In the genomic region with DNA sequence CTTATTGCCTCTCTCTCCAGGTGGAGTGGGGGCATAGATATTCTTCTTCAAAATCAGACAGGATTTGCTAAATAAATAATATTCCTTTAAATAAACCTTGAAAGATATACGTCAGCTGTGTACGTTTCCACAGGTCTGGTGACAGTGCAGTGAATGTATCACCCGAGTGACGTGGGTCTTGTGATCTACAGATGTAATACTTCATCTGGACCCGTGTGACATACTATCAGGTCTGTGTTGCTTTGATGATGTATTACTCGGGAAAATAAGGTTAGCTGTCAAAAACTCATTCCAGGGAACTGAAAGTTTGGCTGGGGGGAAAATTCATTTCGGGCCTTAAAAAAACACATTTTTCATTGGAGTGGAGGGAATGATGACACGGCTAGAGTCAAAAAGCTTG, we compare ENCODE assay signal across 40 cellular contexts.
"Had no signal": no experiment of that assay in that cellular context is flagged by ENCODE, and none has a peak within 500 bp of the region (broad histone marks: within the 10 kb centered on the region; RNA-seq: fewer than 3 reads in every experiment).

No MANE protein-coding gene starts in this region.

- H3K4me3 ChIP-seq: adrenal gland, ascending aorta, body of pancreas, breast epithelium, cardiac muscle cell had no signal

- H3K27me3 ChIP-seq: adrenal gland, ascending aorta, body of pancreas, brain microvascular endothelial cell, breast epithelium, cardiac muscle cell had no signal

- H3K9me3 Mint-ChIP-seq: activated naive CD4-positive, alpha-beta T cell treated with anti-CD3 and anti-CD28 coated beads for 36 hours; activated naive CD4-positive, alpha-beta T cell treated with anti-CD3 and anti-CD28 coated beads, Interleukin-2, amount 50 U/mL, for 24 hours; activated naive CD8-positive, alpha-beta T cell treated with anti-CD3 and anti-CD28 coated beads for 36 hours; activated naive CD8-positive, alpha-beta T cell treated with anti-CD3 and anti-CD28 coated beads, Interleukin-2, amount 10 ng/mL, durations not matched to agents 7 days and 5 days; activated naive CD8-positive, alpha-beta T cell treated with anti-CD3 and anti-CD28 coated beads, Interleukin-2, amount 50 U/mL, for 24 hours; activated T-cell treated with anti-CD3 and anti-CD28 coated beads, Interleukin-2, amount 50 U/mL, for 24 hours; activated T-cell treated with anti-CD3 and anti-CD28 coated beads, Interleukin-2, amount 50 U/mL, for 4 hours; activated T-helper 1 cell treated with anti-CD3 and anti-CD28 coated beads, Interleukin-12 subunit alpha, Interleukin-12 subunit beta, Interleukin-2, Interleukin-4 antibody, amounts not matched to agents 30 ng/mL and 10 ng/mL and 1 ng/mL, durations not matched to agents 14 hours and 24 hours and 36 hours; activated T-helper 2 cell treated with anti-CD3 and anti-CD28 coated beads, Interferon-gamma antibody, Interleukin-2, Interleukin-4, amounts not matched to agents 10 μg/mL and 5 μg/mL and 100 μg/mL, durations not matched to agents 14 hours and 24 hours and 36 hours had no signal

- H3K9me3 ChIP-seq: adrenal gland, ascending aorta, body of pancreas, breast epithelium had no signal

- DNase-seq: activated effector memory CD4-positive, alpha-beta T cell treated with anti-CD3 and anti-CD28 coated beads, Interleukin-2, amount 50 U/mL, for 16 hours; activated effector memory CD4-positive, alpha-beta T cell treated with Interleukin-2 at 50 U/mL for 16 hours; activated gamma-delta T cell; activated gamma-delta T cell treated with Interleukin-2 at 50 U/mL for 16 hours; activated naive CD4-positive, alpha-beta T cell; activated naive CD4-positive, alpha-beta T cell treated with anti-CD3 and anti-CD28 coated beads for 36 hours; activated naive CD4-positive, alpha-beta T cell treated with anti-CD3 and anti-CD28 coated beads, Interleukin-2, amount 10 ng/mL, durations not matched to agents 7 days and 5 days; activated naive CD4-positive, alpha-beta T cell treated with anti-CD3 and anti-CD28 coated beads, Interleukin-2, amount 50 U/mL, for 16 hours; activated naive CD4-positive, alpha-beta T cell treated with Interleukin-2 at 50 U/mL for 16 hours; activated naive CD8-positive, alpha-beta T cell treated with anti-CD3 and anti-CD28 coated beads for 36 hours; activated naive CD8-positive, alpha-beta T cell treated with anti-CD3 and anti-CD28 coated beads, Interleukin-2, amount 10 ng/mL, durations not matched to agents 7 days and 5 days; activated naive CD8-positive, alpha-beta T cell treated with anti-CD3 and anti-CD28 coated beads, Interleukin-2, amount 50 U/mL, for 24 hours; activated T-cell treated with anti-CD3 and anti-CD28 coated beads, Interleukin-2, amount 50 U/mL, for 24 hours; activated T-cell treated with anti-CD3 and anti-CD28 coated beads, Interleukin-2, amount 50 U/mL, for 4 hours; activated T-cell treated with anti-CD3 and anti-CD28 coated beads, Interleukin-2, amount 50 U/mL, for 48 hours; activated T-cell treated with anti-CD3 and anti-CD28 coated beads, Interleukin-2, amount 50 U/mL, for 72 hours; adrenal gland; amniotic stem cell; amygdala; anterior cingulate cortex; aorta; body of pancreas; brain microvascular endothelial cell; caudate nucleus; central memory CD4-positive, alpha-beta T cell; cerebellar nuclear complex had no signal

- FAIRE-seq: astrocyte, bronchial epithelial cell, colon had no signal

- H3K27ac Mint-ChIP-seq: activated naive CD4-positive, alpha-beta T cell treated with anti-CD3 and anti-CD28 coated beads for 36 hours; activated naive CD4-positive, alpha-beta T cell treated with anti-CD3 and anti-CD28 coated beads, Interleukin-2, amount 10 ng/mL, durations not matched to agents 7 days and 5 days; activated naive CD4-positive, alpha-beta T cell treated with anti-CD3 and anti-CD28 coated beads, Interleukin-2, amount 50 U/mL, for 24 hours; activated naive CD4-positive, alpha-beta T cell treated with anti-CD3 and anti-CD28 coated beads, Interleukin-2, amount 50 U/mL, for 72 hours; activated naive CD8-positive, alpha-beta T cell; activated naive CD8-positive, alpha-beta T cell treated with anti-CD3 and anti-CD28 coated beads for 36 hours; activated naive CD8-positive, alpha-beta T cell treated with anti-CD3 and anti-CD28 coated beads, Interleukin-2, amount 10 ng/mL, durations not matched to agents 7 days and 5 days; activated naive CD8-positive, alpha-beta T cell treated with anti-CD3 and anti-CD28 coated beads, Interleukin-2, amount 50 U/mL, for 24 hours; activated T-cell treated with anti-CD3 and anti-CD28 coated beads, Interleukin-2, amount 50 U/mL, for 24 hours; activated T-cell treated with anti-CD3 and anti-CD28 coated beads, Interleukin-2, amount 50 U/mL, for 72 hours; activated T-helper 1 cell treated with anti-CD3 and anti-CD28 coated beads, Interleukin-12 subunit alpha, Interleukin-12 subunit beta, Interleukin-2, Interleukin-4 antibody, amounts not matched to agents 30 ng/mL and 10 ng/mL and 1 ng/mL, durations not matched to agents 14 hours and 24 hours and 36 hours; activated T-helper 17 cell treated with anti-CD3 and anti-CD28 coated beads, Interleukin-2, amount 50 U/mL, for 72 hours; activated T-helper 2 cell treated with anti-CD3 and anti-CD28 coated beads, Interferon-gamma antibody, Interleukin-2, Interleukin-4, amounts not matched to agents 10 μg/mL and 5 μg/mL and 100 μg/mL, durations not matched to agents 14 hours and 24 hours and 36 hours had no signal

- H3K36me3 Mint-ChIP-seq: activated naive CD4-positive, alpha-beta T cell treated with anti-CD3 and anti-CD28 coated beads, Interleukin-2, amount 10 ng/mL, durations not matched to agents 7 days and 5 days; activated naive CD4-positive, alpha-beta T cell treated with anti-CD3 and anti-CD28 coated beads, Interleukin-2, amount 50 U/mL, for 24 hours; activated naive CD4-positive, alpha-beta T cell treated with anti-CD3 and anti-CD28 coated beads, Interleukin-2, amount 50 U/mL, for 72 hours; activated naive CD8-positive, alpha-beta T cell; activated naive CD8-positive, alpha-beta T cell treated with anti-CD3 and anti-CD28 coated beads for 36 hours; activated naive CD8-positive, alpha-beta T cell treated with anti-CD3 and anti-CD28 coated beads, Interleukin-2, amount 10 ng/mL, durations not matched to agents 7 days and 5 days; brain had no signal

- H3K4me3 Mint-ChIP-seq: activated naive CD4-positive, alpha-beta T cell treated with anti-CD3 and anti-CD28 coated beads for 36 hours; activated naive CD4-positive, alpha-beta T cell treated with anti-CD3 and anti-CD28 coated beads, Interleukin-2, amount 10 ng/mL, durations not matched to agents 7 days and 5 days; activated naive CD4-positive, alpha-beta T cell treated with anti-CD3 and anti-CD28 coated beads, Interleukin-2, amount 50 U/mL, for 24 hours; activated naive CD8-positive, alpha-beta T cell; activated naive CD8-positive, alpha-beta T cell treated with anti-CD3 and anti-CD28 coated beads for 36 hours; activated naive CD8-positive, alpha-beta T cell treated with anti-CD3 and anti-CD28 coated beads, Interleukin-2, amount 10 ng/mL, durations not matched to agents 7 days and 5 days; activated naive CD8-positive, alpha-beta T cell treated with anti-CD3 and anti-CD28 coated beads, Interleukin-2, amount 50 U/mL, for 24 hours; activated T-cell treated with anti-CD3 and anti-CD28 coated beads, Interleukin-2, amount 50 U/mL, for 24 hours; activated T-cell treated with anti-CD3 and anti-CD28 coated beads, Interleukin-2, amount 50 U/mL, for 4 hours; activated T-cell treated with anti-CD3 and anti-CD28 coated beads, Interleukin-2, amount 50 U/mL, for 72 hours; activated T-helper 1 cell treated with anti-CD3 and anti-CD28 coated beads, Interleukin-12 subunit alpha, Interleukin-12 subunit beta, Interleukin-2, Interleukin-4 antibody, amounts not matched to agents 30 ng/mL and 10 ng/mL and 1 ng/mL, durations not matched to agents 14 hours and 24 hours and 36 hours; activated T-helper 17 cell treated with anti-CD3 and anti-CD28 coated beads, Interleukin-2, amount 50 U/mL, for 72 hours; brain; central memory CD8-positive, alpha-beta T cell had no signal

- H3K36me3 ChIP-seq: adrenal gland, ascending aorta, brain microvascular endothelial cell, breast epithelium, cardiac muscle cell had no signal

- ATAC-seq: activated naive CD4-positive, alpha-beta T cell treated with anti-CD3 and anti-CD28 coated beads, Interleukin-2, amount 50 U/mL, for 72 hours; activated naive CD8-positive, alpha-beta T cell treated with anti-CD3 and anti-CD28 coated beads, Interleukin-2, amount 50 U/mL, for 24 hours; activated T-cell treated with anti-CD3 and anti-CD28 coated beads, Interleukin-2, amount 50 U/mL, for 4 hours; activated T-cell treated with anti-CD3 and anti-CD28 coated beads, Interleukin-2, amount 50 U/mL, for 72 hours; activated T-helper 17 cell treated with anti-CD3 and anti-CD28 coated beads, Interleukin-2, amount 50 U/mL, for 72 hours; body of pancreas had no signal

- H3K4me1 Mint-ChIP-seq: activated naive CD4-positive, alpha-beta T cell treated with anti-CD3 and anti-CD28 coated beads, Interleukin-2, amount 10 ng/mL, durations not matched to agents 7 days and 5 days; activated naive CD4-positive, alpha-beta T cell treated with anti-CD3 and anti-CD28 coated beads, Interleukin-2, amount 50 U/mL, for 24 hours; activated naive CD8-positive, alpha-beta T cell treated with anti-CD3 and anti-CD28 coated beads for 36 hours; activated naive CD8-positive, alpha-beta T cell treated with anti-CD3 and anti-CD28 coated beads, Interleukin-2, amount 10 ng/mL, durations not matched to agents 7 days and 5 days; activated naive CD8-positive, alpha-beta T cell treated with anti-CD3 and anti-CD28 coated beads, Interleukin-2, amount 50 U/mL, for 24 hours; activated T-helper 17 cell treated with anti-CD3 and anti-CD28 coated beads, Interleukin-2, amount 50 U/mL, for 72 hours; brain; central memory CD8-positive, alpha-beta T cell had no signal

- H3K27ac ChIP-seq: adrenal gland, ascending aorta, body of pancreas, brain microvascular endothelial cell, breast epithelium, cardiac muscle cell had no signal

- H3K4me1 ChIP-seq: adrenal gland, ascending aorta, body of pancreas, breast epithelium had no signal

- H3K27me3 Mint-ChIP-seq: activated naive CD4-positive, alpha-beta T cell treated with anti-CD3 and anti-CD28 coated beads, Interleukin-2, amount 10 ng/mL, durations not matched to agents 7 days and 5 days; activated naive CD4-positive, alpha-beta T cell treated with anti-CD3 and anti-CD28 coated beads, Interleukin-2, amount 50 U/mL, for 24 hours; activated naive CD8-positive, alpha-beta T cell; activated naive CD8-positive, alpha-beta T cell treated with anti-CD3 and anti-CD28 coated beads for 36 hours; activated naive CD8-positive, alpha-beta T cell treated with anti-CD3 and anti-CD28 coated beads, Interleukin-2, amount 10 ng/mL, durations not matched to agents 7 days and 5 days; activated naive CD8-positive, alpha-beta T cell treated with anti-CD3 and anti-CD28 coated beads, Interleukin-2, amount 50 U/mL, for 24 hours; activated T-cell treated with anti-CD3 and anti-CD28 coated beads, Interleukin-2, amount 50 U/mL, for 24 hours; activated T-helper 17 cell treated with anti-CD3 and anti-CD28 coated beads, Interleukin-2, amount 50 U/mL, for 72 hours; central memory CD8-positive, alpha-beta T cell had no signal
